ENCODE assay signal across 9 cellular contexts in genomic region chr3:172982731-172983364, GRCh38.
DNase-seq lines count a peak whose midpoint lies in the region; ATAC-seq and TF ChIP-seq lines count a peak whose summit lies in the region.
"Had no signal": no experiment of that assay in that cellular context is flagged by ENCODE, and none has a peak within 500 bp of the region (broad histone marks: within the 10 kb centered on the region; RNA-seq: fewer than 3 reads in every experiment).

No MANE protein-coding gene starts in this region.

- no peak overlapping the region for H3K4me3 ChIP-seq in NB4 (ENCODE audit: low read depth, low read length)
- no peak overlapping the region for H3K4me3 ChIP-seq in cardiac fibroblast (replicated peaks in 1 of 2; ENCODE audit: low read depth in 2 of 2, low read length in 2 of 2)
- H3K4me3 ChIP-seq: gastrocnemius medialis had no signal

- TF ChIP-seq CTCF in GM10266 (IDR thresholded peaks at IDR 0.05; ENCODE audit: control insufficient read depth, insufficient read depth, low read depth, missing control alignments) (peak; percentile 19), NB4 (IDR thresholded peaks at IDR 0.05; ENCODE audit: low read depth, low read length) (no peak), cardiac fibroblast (IDR thresholded peaks at IDR 0.05; ENCODE audit: low read depth, low read length) (peak; percentile 6), nephron progenitor cell (IDR thresholded peaks at IDR 0.05) (peak; percentile 9)

- H3K4me3 Mint-ChIP-seq in nephron progenitor cell = no peak overlapping the region

- DNase-seq in GM10266 (ENCODE audit: extremely low spot score) = no peak
- peak; percentile 4 for DNase-seq in NB4 (ENCODE audit: low read depth)
- peak; percentile 11 to 42 for DNase-seq in cardiac fibroblast (ENCODE audit: low read depth in 2 of 2)
- no peak for DNase-seq in nephron progenitor cell
- DNase-seq in NCI-H510A treated with DMSO at 0.1 percent for 48 hours (lab: John Stamatoyannopoulos, UW) = no peak
- DNase-seq in stimulated activated CD4-positive, alpha-beta T cell treated with anti-CD3 and anti-CD28 coated beads, Interleukin-1b, Interleukin-23, amount 100 ng/mL, for 48 hours = no peak
- DNase-seq: activated CD4-positive, alpha-beta T cell treated with anti-CD3 and anti-CD28 coated beads for 48 hours; gastrocnemius medialis had no signal

- no peaks in the 10 kb centered on the region for H3K27me3 Mint-ChIP-seq in nephron progenitor cell (ENCODE audit: low read depth, poor library complexity)

- ATAC-seq in activated CD4-positive, CD25-positive, alpha-beta regulatory T cell treated with anti-CD3 and anti-CD28 coated beads, Interleukin-2, amount 50 U/mL, for 24 hours = no peak
- ATAC-seq: gastrocnemius medialis had no signal

- TF ChIP-seq POLR2A in NB4 (IDR thresholded peaks at IDR 0.05; ENCODE audit: extremely low read depth, insufficient read length) = no peak

- H3K27ac Mint-ChIP-seq in nephron progenitor cell = no peak overlapping the region

- no peaks in the 10 kb centered on the region for H3K9me3 Mint-ChIP-seq in nephron progenitor cell

- peaks cover 6% of the 10 kb centered on the region for H3K4me1 Mint-ChIP-seq in nephron progenitor cell

- H3K36me3 Mint-ChIP-seq in nephron progenitor cell (ENCODE audit: low read depth) = no peaks in the 10 kb centered on the region

Comparison
In these comparisons a context has a peak if more than half of its experiments do, and no peak if none do; other contexts are left out.
1. DNase-seq: peak in NB4 (single experiment) and cardiac fibroblast (2 of 2); none in GM10266 (single experiment), nephron progenitor cell (single experiment), NCI-H510A treated with DMSO at 0.1 percent for 48 hours (single experiment) and stimulated activated CD4-positive, alpha-beta T cell treated with anti-CD3 and anti-CD28 coated beads, Interleukin-1b, Interleukin-23, amount 100 ng/mL, for 48 hours (single experiment).